In the genomic region with DNA sequence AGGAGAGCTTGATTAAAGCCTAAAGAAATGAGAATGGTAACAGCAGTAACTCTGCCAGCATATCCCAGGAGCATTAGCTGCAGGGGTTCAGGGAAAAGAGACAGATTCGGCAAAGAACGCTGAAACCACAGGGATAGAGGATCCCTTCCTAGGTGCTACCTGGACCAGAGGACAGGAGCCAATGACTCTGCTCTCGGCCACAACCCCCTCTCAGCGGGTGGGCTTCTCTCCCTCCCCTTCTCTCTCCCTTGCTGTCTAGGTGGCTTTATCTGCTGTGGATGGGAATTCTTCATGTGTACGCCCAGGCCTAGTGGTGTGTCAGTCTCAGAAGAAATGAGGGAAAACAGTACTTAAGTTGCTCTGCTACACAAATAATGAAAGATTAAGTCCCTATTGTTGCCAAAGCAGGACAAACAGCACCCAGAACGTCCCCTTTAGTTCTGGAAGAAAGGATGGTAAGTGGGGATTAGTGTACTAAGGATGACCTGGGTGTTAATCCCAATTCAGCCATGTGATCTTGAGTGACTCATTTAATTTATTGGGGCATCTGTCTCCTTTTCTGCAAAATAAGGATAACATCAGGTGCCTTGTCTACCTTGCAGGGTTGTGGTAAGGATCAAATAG, we compare ENCODE assay signal across 19 cellular contexts.
"Had no signal": no experiment of that assay in that cellular context is flagged by ENCODE, and none has a peak within 500 bp of the region (broad histone marks: within the 10 kb centered on the region; RNA-seq: fewer than 3 reads in every experiment).

No MANE protein-coding gene starts in this region.

- H3K36me3 ChIP-seq: left ventricle myocardium inferior, ovary, right lobe of liver, suprapubic skin, transverse colon, uterus had no signal

- ATAC-seq: activated CD4-positive, CD25-positive, alpha-beta regulatory T cell treated with anti-CD3 and anti-CD28 coated beads, Interleukin-2, amount 50 U/mL, for 24 hours; body of pancreas; right lobe of liver had no signal

- H3K27me3 ChIP-seq: body of pancreas, dorsolateral prefrontal cortex, ovary, right lobe of liver, suprapubic skin, transverse colon, uterus had no signal

- DNase-seq: activated CD4-positive, alpha-beta T cell treated with anti-CD3 and anti-CD28 coated beads, Interleukin-2, amount 10 ng/mL, durations not matched to agents 7 days and 5 days; activated CD8-positive, alpha-beta T cell treated with anti-CD3 and anti-CD28 coated beads, Interleukin-2, amount 10 ng/mL, durations not matched to agents 7 days and 5 days; activated naive CD4-positive, alpha-beta T cell treated with anti-CD3 and anti-CD28 coated beads for 36 hours; activated T-cell treated with anti-CD3 and anti-CD28 coated beads, Interleukin-2, amount 50 U/mL, for 4 hours; body of pancreas; left ventricle myocardium inferior; naive thymus-derived CD4-positive, alpha-beta T cell; ovary; right lobe of liver; small intestine; stimulated activated CD4-positive, alpha-beta T cell treated with anti-CD3 and anti-CD28 coated beads, Interleukin-15, amount 100 ng/mL, for 24 hours; stimulated activated CD4-positive, alpha-beta T cell treated with anti-CD3 and anti-CD28 coated beads, Interleukin-2, amount 100 ng/mL, for 48 hours; stimulated activated naive CD8-positive, alpha-beta T cell treated with anti-CD3 and anti-CD28 coated beads, Interleukin-15, amount 100 ng/mL, for 72 hours; T1000; transverse colon; uterus had no signal

- H3K4me3 ChIP-seq: body of pancreas, left ventricle myocardium inferior, ovary, right lobe of liver, suprapubic skin, transverse colon, uterus had no signal
